ENCODE assay signal across 8 cellular contexts in the genomic region with DNA sequence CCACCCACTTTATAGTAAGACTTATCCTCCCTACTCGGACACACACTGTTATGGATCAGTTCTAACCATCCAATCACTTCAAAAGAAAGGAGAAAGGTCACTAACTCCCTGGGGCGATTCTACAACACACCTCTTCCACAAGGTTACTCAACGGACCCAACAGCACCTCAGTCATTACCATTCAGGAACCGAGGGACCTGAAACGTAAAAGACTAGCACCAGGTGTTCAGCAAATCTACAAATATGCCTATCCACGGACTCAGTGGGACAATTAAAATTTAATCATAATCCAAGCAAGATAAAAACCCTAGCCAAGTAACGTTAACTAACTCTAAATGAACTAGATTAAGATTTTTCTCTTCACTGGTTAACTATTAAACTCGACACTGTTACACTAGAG. TPM values are rescaled to one million over a fixed set of nuclear protein-coding genes. Genes with fewer than 3 reads are reported as not detected.
A peak's percentile ranks its signal among the peaks of the same experiment; 100 is the strongest.
DNase-seq lines count a peak whose midpoint lies in the region; ATAC-seq and TF ChIP-seq lines count a peak whose summit lies in the region.

No MANE protein-coding gene starts in this region.

- 1 to 2% methylated on average over 8 of the region's 8 CpGs for WGBS in lung, 2 donors
- 1% methylated on average over 8 of the region's 8 CpGs for WGBS in urinary bladder

- H3K9me3 ChIP-seq in cardiac muscle cell (ENCODE audit: low read depth), result no peaks in the 10 kb centered on the region
- H3K9me3 ChIP-seq in lung (ENCODE audit: control insufficient read depth in 2 of 2, insufficient read depth in 1 of 2, low read length in 1 of 2), result no peaks in the 10 kb centered on the region

- TF ChIP-seq CTCF in cardiac muscle cell (IDR thresholded peaks at IDR 0.05; ENCODE audit: low read depth, low read length) (no peak), astrocyte of the spinal cord (IDR thresholded peaks at IDR 0.05; ENCODE audit: low read depth, low read length) (no peak), lung (IDR thresholded peaks at IDR 0.05; ENCODE audit: control extremely low read depth, extremely low read depth) (no peak)

- intact Hi-C loops in left ventricle myocardium superior (cut with micrococcal nuclease), result no loop called here

- H3K36me3 ChIP-seq in cardiac muscle cell (peaks cover 33% of the 10 kb centered on the region), lung (ENCODE audit: control insufficient read depth in 2 of 2, insufficient read depth in 2 of 2, low read length in 2 of 2) (peaks cover 14 to 25% of the 10 kb centered on the region in 2 donors), urinary bladder (ENCODE audit: insufficient read depth) (peaks cover 10% of the 10 kb centered on the region)

- H3K27ac ChIP-seq in cardiac muscle cell (peak overlapping the region; percentile 98), lung (ENCODE audit: low read depth in 1 of 2, low read length in 1 of 2) (peak overlapping the region; percentile 97 to 99), urinary bladder (ENCODE audit: low read depth) (no peak overlapping the region)

- H3K4me3 ChIP-seq in cardiac muscle cell, result peak overlapping the region; percentile 90
- H3K4me3 ChIP-seq in astrocyte of the spinal cord (ENCODE audit: low read depth, low read length), result peak overlapping the region; percentile 78
- H3K4me3 ChIP-seq in lung, result peak overlapping the region; percentile 98
- H3K4me3 ChIP-seq in urinary bladder (ENCODE audit: low read depth, low read length), result peak overlapping the region; percentile 93

- DNase-seq in cardiac muscle cell (ENCODE audit: low read depth in 1 of 2, low spot score in 1 of 2) (no peak), left ventricle myocardium superior (no peak), astrocyte of the spinal cord (ENCODE audit: low read depth, low spot score) (no peak), lung (ENCODE audit: low spot score) (no peak), NCI-H774 (lab: John Stamatoyannopoulos, UW) (no peak), germinal center (ENCODE audit: low spot score) (no peak)

- H3K27me3 ChIP-seq in cardiac muscle cell, result no peaks in the 10 kb centered on the region
- H3K27me3 ChIP-seq in lung (ENCODE audit: control insufficient read depth, insufficient read depth), result no peaks in the 10 kb centered on the region

- H3K4me1 ChIP-seq in cardiac muscle cell (ENCODE audit: low read depth), result peaks cover 8% of the 10 kb centered on the region
- H3K4me1 ChIP-seq in lung (ENCODE audit: control insufficient read depth in 2 of 2, insufficient read depth in 2 of 2, low read length in 2 of 2), result peaks cover 0 to 2% of the 10 kb centered on the region in 2 donors
- peaks cover 4% of the 10 kb centered on the region for H3K4me1 ChIP-seq in urinary bladder (ENCODE audit: insufficient read depth)

- ATAC-seq in left ventricle myocardium superior (no peak), lung (ENCODE audit: insufficient read depth, low FRiP score) (no peak), GM18870 (IDR thresholded peaks at IDR 0.05; ENCODE audit: unreplicated experiment) (no peak)

- in situ Hi-C loops in astrocyte of the spinal cord (cut with HindIII; ENCODE audit: low sequenced_read_pairs), result no loop called here

RNA-seq across cellular contexts. Expression of a gene that starts 1.6 kb away (rescaled TPM):
- total RNA-seq in cardiac muscle cell (13.7 and 20.0 TPM in 2 replicates), left ventricle myocardium superior (35.8 TPM), lung (10 to 100 TPM; 41.4 to 53.1 TPM), urinary bladder (25.9 TPM)
- polyA plus RNA-seq in cardiac muscle cell (2.9 and 3.2 TPM in 2 replicates), lung (10 to 100 TPM; 25.6 to 29.5 TPM), urinary bladder (50.4 TPM)

RNA-seq across cellular contexts. Expression of a gene that starts 2.6 kb away (rescaled TPM):
- total RNA-seq in cardiac muscle cell (36.3 and 37.3 TPM in 2 replicates), left ventricle myocardium superior (15.1 TPM), lung (10 to 100 TPM; 27.7 to 33.8 TPM), urinary bladder (35.6 TPM)
- polyA plus RNA-seq in cardiac muscle cell (39.0 and 45.1 TPM in 2 replicates), lung (10 to 100 TPM; 22.6 to 55.5 TPM), urinary bladder (27.3 TPM)

RNA-seq across cellular contexts. Expression of a gene that starts 18.2 kb away (rescaled TPM):
- total RNA-seq in cardiac muscle cell, result 0.67 TPM in 1 of 2 replicates, not detected in the other
- polyA plus RNA-seq in cardiac muscle cell, result 2.6 and 3.0 TPM in 2 replicates
- total RNA-seq in left ventricle myocardium superior, result not detected
- total RNA-seq in lung, result under 1 TPM in 1 of 2 donors, not detected in 1; 0.40 TPM
- under 1 TPM; 0.05 to 0.26 TPM for polyA plus RNA-seq in lung
- total RNA-seq in urinary bladder, result 0.37 TPM
- 0.96 TPM for polyA plus RNA-seq in urinary bladder

RNA-seq across cellular contexts. Expression of a gene that starts 18.5 kb away (rescaled TPM):
- total RNA-seq in cardiac muscle cell (70.3 and 73.8 TPM in 2 replicates), left ventricle myocardium superior (15.2 TPM), lung (100 to 1,000 TPM in 1 of 2 donors, 10 to 100 TPM in 1; 30.7 to 120 TPM), urinary bladder (25.6 TPM)
- polyA plus RNA-seq in cardiac muscle cell (73.7 and 79.2 TPM in 2 replicates), lung (100 to 1,000 TPM in 1 of 2 donors, 10 to 100 TPM in 1; 65.7 to 190 TPM), urinary bladder (52.6 TPM)

RNA-seq across cellular contexts. Expression of a gene that starts 28.3 kb away (rescaled TPM):
- total RNA-seq in cardiac muscle cell (12.5 and 14.3 TPM in 2 replicates), left ventricle myocardium superior (10.1 TPM), lung (10 to 100 TPM in 1 of 2 donors, 1 to 10 TPM in 1; 8.9 to 12.9 TPM), urinary bladder (10.5 TPM)
- polyA plus RNA-seq in cardiac muscle cell (10.4 and 10.8 TPM in 2 replicates), lung (1 to 10 TPM; 2.1 to 5.8 TPM), urinary bladder (3.2 TPM)
